ENCODE assay signal across 20 cellular contexts in genomic region chr11:134750619-134751018, GRCh38.
"Had no signal": no experiment of that assay in that cellular context is flagged by ENCODE, and none has a peak within 500 bp of the region (broad histone marks: within the 10 kb centered on the region; RNA-seq: fewer than 3 reads in every experiment).

No MANE protein-coding gene starts in this region.

- H3K9me3 Mint-ChIP-seq: effector memory CD8-positive, alpha-beta T cell had no signal

- H3K36me3 ChIP-seq: sigmoid colon, stomach, thoracic aorta, uterus had no signal

- H3K4me1 ChIP-seq: psoas muscle, sigmoid colon, stomach, uterus had no signal

- H3K36me3 Mint-ChIP-seq: naive B cell had no signal

- H3K4me3 Mint-ChIP-seq: effector memory CD8-positive, alpha-beta T cell; naive B cell; nephron progenitor cell had no signal

- H3K27ac ChIP-seq: psoas muscle, sigmoid colon, skin epidermis, stomach, thoracic aorta, uterus had no signal

- H3K27me3 ChIP-seq: sigmoid colon, uterus had no signal

- DNase-seq: effector memory CD8-positive, alpha-beta T cell; foreskin melanocyte; hippocampal formation; left colon; left ventricle myocardium superior; mesenchymal stem cell; midbrain; naive B cell; nephron progenitor cell; psoas muscle; sigmoid colon; stimulated activated CD4-positive, alpha-beta T cell treated with anti-CD3 and anti-CD28 coated beads, Interleukin-12 subunit alpha, Interleukin-12 subunit beta, amount 100 ng/mL, for 4 hours; stimulated activated naive CD4-positive, alpha-beta T cell; stomach; substantia nigra; trophoblast cell; uterus had no signal

- H3K4me3 ChIP-seq: lung, psoas muscle, sigmoid colon, skin epidermis, stomach, thoracic aorta, uterus had no signal

- H3K9me3 ChIP-seq: thoracic aorta, uterus had no signal

- H3K27ac Mint-ChIP-seq: effector memory CD8-positive, alpha-beta T cell; naive B cell; nephron progenitor cell had no signal
